ENCODE assay signal across 24 cellular contexts in the genomic region with DNA sequence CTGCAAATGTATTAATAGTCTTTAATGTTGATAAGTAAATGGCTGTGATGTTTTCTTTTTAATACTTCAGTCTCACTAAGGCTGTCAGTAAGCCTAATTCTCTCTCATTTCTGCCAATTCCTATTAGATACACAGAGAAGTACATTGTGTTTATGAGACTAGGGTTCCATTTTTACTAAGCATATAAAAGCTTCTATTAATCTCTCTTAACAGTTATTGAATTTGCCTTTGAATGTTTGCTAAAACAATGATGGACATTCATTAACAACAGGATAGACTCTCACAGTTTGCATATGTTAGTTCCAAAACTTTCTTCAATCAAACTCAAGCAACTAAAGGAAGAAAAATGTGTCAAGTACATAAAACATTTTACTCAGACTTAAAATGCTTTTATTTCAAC.
"Had no signal": no experiment of that assay in that cellular context is flagged by ENCODE, and none has a peak within 500 bp of the region (broad histone marks: within the 10 kb centered on the region; RNA-seq: fewer than 3 reads in every experiment).

No MANE protein-coding gene starts in this region.

- H3K9me3 Mint-ChIP-seq: IgD-negative memory B cell had no signal

- H3K27me3 ChIP-seq: MG63, SJCRH30 had no signal

- H3K27ac Mint-ChIP-seq: IgD-negative memory B cell had no signal

- H3K4me3 ChIP-seq: K562, MG63, SJCRH30, SK-N-MC had no signal

- H3K9me3 ChIP-seq: MG63, SJCRH30 had no signal

- H3K4me3 Mint-ChIP-seq: IgD-negative memory B cell had no signal

- H3K27ac ChIP-seq: HL-60, KMS-11, RWPE1, SK-N-MC had no signal

- H3K4me1 Mint-ChIP-seq: IgD-negative memory B cell had no signal

- DNase-seq: Kasumi-1, MG63, NCI-H1092, NCI-H1105 treated with DMSO at 0.1 percent for 48 hours, NCI-H1436, NCI-H187, NCI-H2029, NCI-H2081 treated with DMSO at 0.1 percent for 48 hours, NCI-H2171, NCI-H226, NCI-H446, NCI-H510A, NCI-H524 treated with DMSO at 0.1 percent for 48 hours, NCI-H69, NCI-H774, SHP77, SJCRH30 had no signal

- H3K36me3 ChIP-seq: MG63, SJCRH30 had no signal

- H3K9ac ChIP-seq: KMS-11 had no signal

- H3K4me2 ChIP-seq: KMS-11 had no signal

- ATAC-seq: K562 had no signal

- FAIRE-seq: HTR-8/SVneo, K562 had no signal
